Comparison of ENCODE assay signal across 15 cellular contexts in genomic region chr10:103507235-103508191, GRCh38. TPM values are rescaled to one million over a fixed set of nuclear protein-coding genes. Genes with fewer than 3 reads are reported as not detected.
DNase-seq lines count a peak whose midpoint lies in the region; ATAC-seq and TF ChIP-seq lines count a peak whose summit lies in the region.
"Had no signal": no experiment of that assay in that cellular context is flagged by ENCODE, and none has a peak within 500 bp of the region (broad histone marks: within the 10 kb centered on the region; RNA-seq: fewer than 3 reads in every experiment).

No MANE protein-coding gene starts in this region.

- H3K9me3 ChIP-seq in hepatocyte (ENCODE audit: low read depth) (no peaks in the 10 kb centered on the region), transverse colon (no peaks in the 10 kb centered on the region)
- H3K9me3 ChIP-seq: left lung, thoracic aorta had no signal

- H3K79me2 ChIP-seq in hepatocyte, result no peaks in the 10 kb centered on the region

- H2AFZ ChIP-seq in hepatocyte, result no peak overlapping the region

- H3K27me3 ChIP-seq in hepatocyte, result no peaks in the 10 kb centered on the region
- no peaks in the 10 kb centered on the region for H3K27me3 ChIP-seq in transverse colon

- ATAC-seq in GM18868 (IDR thresholded peaks at IDR 0.05; ENCODE audit: unreplicated experiment) (no peak), HG02870 (IDR thresholded peaks at IDR 0.05; ENCODE audit: unreplicated experiment) (no peak), GM19324 (IDR thresholded peaks at IDR 0.05; ENCODE audit: low FRiP score, unreplicated experiment) (no peak)
- ATAC-seq: left lung had no signal

- H3K27ac ChIP-seq in hepatocyte (peak overlapping the region; percentile 81), transverse colon (peak overlapping the region in 3 of 4 donors; percentile 8 to 47 (median 12))
- H3K27ac ChIP-seq: left lung, thoracic aorta, VCaP had no signal

- H3K4me1 ChIP-seq in hepatocyte (ENCODE audit: insufficient read depth) (peaks cover 37% of the 10 kb centered on the region), transverse colon (peaks cover 2 to 12% (median 4%) of the 10 kb centered on the region in 4 donors)
- H3K4me1 ChIP-seq: left lung had no signal

- H3K4me3 ChIP-seq in hepatocyte, result no peak overlapping the region
- H3K4me3 ChIP-seq in transverse colon, result no peak overlapping the region
- H3K4me3 ChIP-seq: left lung, thoracic aorta had no signal

- H3K9me2 ChIP-seq in hepatocyte (replicated peaks; ENCODE audit: insufficient read depth), result no peaks in the 10 kb centered on the region

- H3K36me3 ChIP-seq in hepatocyte (replicated peaks; ENCODE audit: insufficient read depth, low read depth) (no peaks in the 10 kb centered on the region), transverse colon (no peaks in the 10 kb centered on the region)
- H3K36me3 ChIP-seq: left lung, thoracic aorta had no signal

- intact Hi-C loops in transverse colon (cut with DNase I; ENCODE audit: low total_unique reads), result no loop called here

- TF ChIP-seq CTCF in hepatocyte (IDR thresholded peaks at IDR 0.05; ENCODE audit: poor library complexity), result peak; percentile 23
- TF ChIP-seq CTCF in transverse colon (IDR thresholded peaks at IDR 0.05), result no peak

- in situ Hi-C loops in transverse colon (cut with MboI; ENCODE audit: low pct_ligation_motif_present in 1 of 4, low pct_unique_long_range_greater_than_20kb in 1 of 4, low sequenced_read_pairs in 3 of 4), result no loop called here

- peak overlapping the region; percentile 22 for H3K4me2 ChIP-seq in hepatocyte

- DNase-seq in NCI-H748 (lab: John Stamatoyannopoulos, UW; ENCODE audit: unreplicated experiment) (peak; percentile 67), NCI-H748 treated with DMSO at 0.1 percent for 48 hours (lab: John Stamatoyannopoulos, UW) (no peak), NCI-H345 treated with DMSO at 0.1 percent for 48 hours (lab: John Stamatoyannopoulos, UW; ENCODE audit: unreplicated experiment) (peak; percentile 68), hepatocyte (ENCODE audit: low spot score) (peak; percentile 70), transverse colon (no peak)
- DNase-seq: left lung; NCI-H1694; stimulated activated CD4-positive, alpha-beta T cell treated with anti-CD3 and anti-CD28 coated beads, Interleukin-4, amount 100 ng/mL, for 4 hours had no signal

- no peaks in the 10 kb centered on the region for H4K20me1 ChIP-seq in hepatocyte (ENCODE audit: insufficient read depth, poor library complexity, severe bottlenecking)

- WGBS in hepatocyte (ENCODE audit: low lambda C conversion rate, missing lambda C conversion rate), result 36% methylated on average over 10 of the region's 10 CpGs
- 57 to 63% methylated on average over 3 to 10 of the region's 10 CpGs for WGBS in transverse colon (ENCODE audit: low coverage in 1 of 2), 2 donors

- no peak for TF ChIP-seq EP300 in transverse colon (IDR thresholded peaks at IDR 0.05; ENCODE audit: low read depth)

- no peak for TF ChIP-seq POLR2A in transverse colon (IDR thresholded peaks at IDR 0.05)

RNA-seq across cellular contexts. Expression of gene NEURL1, which starts 14.0 kb away (rescaled TPM):
- total RNA-seq in hepatocyte, result 3.6 and 4.6 TPM in 2 replicates
- 2.3 and 4.2 TPM in 2 replicates for polyA plus RNA-seq in hepatocyte
- total RNA-seq in transverse colon, result 100 to 1,000 TPM in 1 of 4 donors, 10 to 100 TPM in 3; 36.7 to 177 (median 55.8) TPM
- total RNA-seq: Daoy, fibroblast of lung had no signal

RNA-seq across cellular contexts. Expression of gene CALHM3, which starts 28.5 kb away (rescaled TPM):
- total RNA-seq in hepatocyte (not detected in 2 replicates), transverse colon (not detected)
- not detected in 2 replicates for polyA plus RNA-seq in hepatocyte
- total RNA-seq: fibroblast of lung, thoracic aorta had no signal
- polyA plus RNA-seq: fibroblast of lung had no signal

RNA-seq across cellular contexts. Expression of gene CALHM1, which starts 48.8 kb away (rescaled TPM):
- total RNA-seq in hepatocyte (not detected in 2 replicates), transverse colon (not detected)
- 0.11 TPM in 1 of 2 replicates, not detected in the other for polyA plus RNA-seq in hepatocyte
- total RNA-seq: Daoy, fibroblast of lung, left lung, thoracic aorta had no signal
- polyA plus RNA-seq: fibroblast of lung had no signal

RNA-seq across cellular contexts. Expression of gene CALHM2, which starts 55.3 kb away (rescaled TPM):
- total RNA-seq in hepatocyte (2.1 and 3.2 TPM in 2 replicates), transverse colon (10 to 100 TPM in 3 of 4 donors, 1 to 10 TPM in 1; 3.2 to 21.1 (median 15.7) TPM)
- 5.5 and 7.9 TPM in 2 replicates for polyA plus RNA-seq in hepatocyte

Comparison
In these comparisons a context has a peak if more than half of its experiments do, and no peak if none do; other contexts are left out.
1. DNase-seq: peak in NCI-H748 (single experiment), NCI-H345 treated with DMSO at 0.1 percent for 48 hours (single experiment) and hepatocyte (single experiment); none in NCI-H748 treated with DMSO at 0.1 percent for 48 hours (single experiment) and transverse colon (single experiment).